In genomic region chr10:71493741-71494140, GRCh38 we compare ENCODE assay signal across 15 cellular contexts.
DNase-seq lines count a peak whose midpoint lies in the region; ATAC-seq and TF ChIP-seq lines count a peak whose summit lies in the region.
"Had no signal": no experiment of that assay in that cellular context is flagged by ENCODE, and none has a peak within 500 bp of the region (broad histone marks: within the 10 kb centered on the region; RNA-seq: fewer than 3 reads in every experiment).

No MANE protein-coding gene starts in this region.

- H3K4me1 Mint-ChIP-seq in MCF 10A (ENCODE audit: insufficient read depth, unreplicated experiment), result no peaks in the 10 kb centered on the region
- H3K4me1 Mint-ChIP-seq: CD8-positive, alpha-beta memory T cell had no signal

- DNase-seq in mammary epithelial cell, result peak; percentile 25
- DNase-seq in MCF 10A (ENCODE audit: unreplicated experiment), result no peak
- peak; percentile 46 for DNase-seq in SW480 (ENCODE audit: low spot score)
- peak; percentile 14 for DNase-seq in kidney tubule cell (ENCODE audit: low spot score)
- no peak for DNase-seq in gastrocnemius medialis
- DNase-seq in T-helper 9 cell, result no peak
- DNase-seq in colonic mucosa, result no peak
- DNase-seq: CD8-positive, alpha-beta memory T cell; MM.1S; NCI-H1417; NCI-H1930; NCI-H2171; NCI-H510A had no signal

- no peak overlapping the region for H3K4me3 Mint-ChIP-seq in MCF 10A (ENCODE audit: unreplicated experiment)
- H3K4me3 Mint-ChIP-seq: CD8-positive, alpha-beta memory T cell had no signal

- H3K27me3 ChIP-seq in mammary epithelial cell (ENCODE audit: insufficient read depth, low read length) (no peaks in the 10 kb centered on the region), gastrocnemius medialis (no peaks in the 10 kb centered on the region), colonic mucosa (no peaks in the 10 kb centered on the region)

- H3K9ac ChIP-seq in mammary epithelial cell (ENCODE audit: insufficient read depth, low read length) (no peak overlapping the region), colonic mucosa (ENCODE audit: low read depth in 2 of 2, low read length in 2 of 2) (no peak overlapping the region)
- H3K9ac ChIP-seq: KMS-11 had no signal

- no peak overlapping the region for H2AFZ ChIP-seq in mammary epithelial cell (ENCODE audit: low read depth, low read length)

- H3K36me3 ChIP-seq in mammary epithelial cell (ENCODE audit: insufficient read depth, low read length), result no peaks in the 10 kb centered on the region
- H3K36me3 ChIP-seq in gastrocnemius medialis, result no peaks in the 10 kb centered on the region
- H3K36me3 ChIP-seq in colonic mucosa, result no peaks in the 10 kb centered on the region
- H3K36me3 ChIP-seq: SJSA1 had no signal

- no TSS peak for BruUV-seq in mammary epithelial cell (replicated peaks; lab: Mats Ljungman, UMichigan)
- BruUV-seq in MCF 10A (replicated peaks; lab: Mats Ljungman, UMichigan), result no TSS peak

- no peak overlapping the region for H3K27ac ChIP-seq in mammary epithelial cell (ENCODE audit: insufficient read depth, low read depth, low read length)
- H3K27ac ChIP-seq in gastrocnemius medialis, result no peak overlapping the region
- H3K27ac ChIP-seq in colonic mucosa, result no peak overlapping the region
- H3K27ac ChIP-seq: KMS-11, SJSA1 had no signal

- CTCF ChIA-PET in mammary epithelial cell (lab: Charles Lee; ENCODE audit: low non-redundant PET) (no interaction called here), MCF 10A (lab: Yijun Ruan, JAX) (interaction anchor here (0.5 to 1.2 kb wide), 4 partner anchors 10 to 905 kb away, joined by 3 read pairs; no protein-coding TSS in a partner anchor)

- POLR2A ChIA-PET in MCF 10A (lab: Yijun Ruan, JAX), result interaction anchor here (0.6 kb wide), 1 partner anchor 72 kb away, joined by 4 read pairs; no protein-coding TSS in a partner anchor

- no peak overlapping the region for H3K4me3 ChIP-seq in mammary epithelial cell (replicated peaks in 1 of 3; ENCODE audit: insufficient read depth in 1 of 3, low read depth in 2 of 3, low read length in 3 of 3)
- no peak overlapping the region for H3K4me3 ChIP-seq in gastrocnemius medialis
- H3K4me3 ChIP-seq in colonic mucosa, result no peak overlapping the region
- H3K4me3 ChIP-seq: SJSA1 had no signal

- H3K4me1 ChIP-seq in mammary epithelial cell (ENCODE audit: insufficient read depth, low read length) (peaks cover 4% of the 10 kb centered on the region), gastrocnemius medialis (peaks cover 8 to 9% of the 10 kb centered on the region in 2 donors), colonic mucosa (no peaks in the 10 kb centered on the region)
- H3K4me1 ChIP-seq: SJSA1 had no signal

- no peak for TF ChIP-seq POLR2A in gastrocnemius medialis (IDR thresholded peaks at IDR 0.05)

- H3K9me3 Mint-ChIP-seq in MCF 10A (ENCODE audit: unreplicated experiment), result peaks cover 8% of the 10 kb centered on the region

- no peak overlapping the region for H3K27ac Mint-ChIP-seq in MCF 10A (ENCODE audit: low read depth, unreplicated experiment)

- intact Hi-C loops in mammary epithelial cell (cut with micrococcal nuclease) (no loop called here), MCF 10A (cut with micrococcal nuclease) (no loop called here), gastrocnemius medialis (cut with DNase I; ENCODE audit: low total_unique reads) (no loop called here), colonic mucosa (cut with DNase I) (loop anchor here (10.0 kb wide), 1 partner anchor 169 kb away; no protein-coding TSS in a partner anchor)

- no peaks in the 10 kb centered on the region for H3K9me3 ChIP-seq in mammary epithelial cell (replicated peaks; ENCODE audit: insufficient read depth, low read length)
- peaks cover 0 to 5% (median 0%) of the 10 kb centered on the region in 3 donors for H3K9me3 ChIP-seq in gastrocnemius medialis
- no peaks in the 10 kb centered on the region for H3K9me3 ChIP-seq in colonic mucosa
- H3K9me3 ChIP-seq: SJSA1 had no signal

- no peak overlapping the region for H3K4me2 ChIP-seq in mammary epithelial cell (ENCODE audit: insufficient read depth, low read depth, low read length)
- H3K4me2 ChIP-seq: KMS-11 had no signal

- dilution Hi-C loops in mammary epithelial cell (cut with HindIII; ENCODE audit: low sequenced_read_pairs), result no loop called here

- no peaks in the 10 kb centered on the region for H4K20me1 ChIP-seq in mammary epithelial cell (ENCODE audit: insufficient read depth, low read length)

- TF ChIP-seq CTCF in mammary epithelial cell (conservative IDR thresholded peaks at IDR 0.05 in 1 of 2, IDR thresholded peaks at IDR 0.05 in 1 of 2; ENCODE audit: extremely low read depth in 1 of 2, insufficient read depth in 1 of 2, low read depth in 1 of 2, low read length in 2 of 2) (no peak), MCF 10A (IDR thresholded peaks at IDR 0.05; ENCODE audit: unreplicated experiment) (no peak), gastrocnemius medialis (IDR thresholded peaks at IDR 0.05 in 4 of 5, conservative IDR thresholded peaks at IDR 0.05 in 1 of 5) (no peak), colonic mucosa (IDR thresholded peaks at IDR 0.05) (no peak)

- ATAC-seq in gastrocnemius medialis, result no peak

- H3K79me2 ChIP-seq in mammary epithelial cell (ENCODE audit: insufficient read depth, low read length), result no peaks in the 10 kb centered on the region

- in situ Hi-C loops in mammary epithelial cell (cut with MboI; ENCODE audit: low sequenced_read_pairs in 2 of 2), result no loop called here
- in situ Hi-C loops in gastrocnemius medialis (cut with MboI; ENCODE audit: low sequenced_read_pairs in 4 of 4), result no loop called here

- peaks cover 36% of the 10 kb centered on the region for H3K27me3 Mint-ChIP-seq in MCF 10A (ENCODE audit: insufficient read depth, unreplicated experiment)

- WGBS in mammary epithelial cell (ENCODE audit: low coverage, missing lambda C conversion rate), result 82% methylated on average over 6 of the region's 6 CpGs

- H3K36me3 Mint-ChIP-seq in MCF 10A (ENCODE audit: insufficient read depth, unreplicated experiment), result no peaks in the 10 kb centered on the region
- H3K36me3 Mint-ChIP-seq: CD8-positive, alpha-beta memory T cell had no signal

Comparison
In these comparisons a context has a peak if more than half of its experiments do, and no peak if none do; other contexts are left out.
1. DNase-seq: peak in mammary epithelial cell (single experiment), SW480 (single experiment) and kidney tubule cell (single experiment); none in MCF 10A (single experiment), gastrocnemius medialis (0 of 2), T-helper 9 cell (single experiment) and colonic mucosa (single experiment).